Comparison of ENCODE assay signal across 2 cellular contexts in genomic region chr2:238645095-238645494, GRCh38.
TF ChIP-seq lines count a peak whose summit lies in the region.

No MANE protein-coding gene starts in this region.

TF ChIP-seq in SK-N-SH, 30 proteins besides CTCF, POLR2A, EP300 and RAD21:
- TF ChIP-seq FOSL2 (IDR thresholded peaks at IDR 0.05; ENCODE audit: borderline replicate concordance, low read depth) (no peak), GABPA (IDR thresholded peaks at IDR 0.05; ENCODE audit: low read depth) (no peak)

TF ChIP-seq in SK-N-SH treated with all-trans-retinoic acid at 6 μM for 48 hours, 23 proteins besides CTCF, POLR2A, EP300 and RAD21:
- TF ChIP-seq BACH2 (CRISPR knock-in tag; IDR thresholded peaks at IDR 0.05; ENCODE audit: borderline replicate concordance) (no peak), PPARA (CRISPR knock-in tag; IDR thresholded peaks at IDR 0.05; ENCODE audit: borderline replicate concordance) (no peak), ZNF8 (CRISPR knock-in tag; IDR thresholded peaks at IDR 0.05) (no peak), TCF4 (CRISPR knock-in tag; IDR thresholded peaks at IDR 0.05; ENCODE audit: borderline replicate concordance) (no peak), SNAI2 (CRISPR knock-in tag; IDR thresholded peaks at IDR 0.05) (no peak), POU6F1 (CRISPR knock-in tag; IDR thresholded peaks at IDR 0.05; ENCODE audit: borderline replicate concordance, low read depth) (no peak), CSRNP3 (CRISPR knock-in tag; IDR thresholded peaks at IDR 0.05) (no peak), ZC3H10 (CRISPR knock-in tag; IDR thresholded peaks at IDR 0.05) (no peak), ZNF70 (CRISPR knock-in tag; IDR thresholded peaks at IDR 0.05) (no peak), ZFP3 (CRISPR knock-in tag; IDR thresholded peaks at IDR 0.05) (no peak), TOX (CRISPR knock-in tag; IDR thresholded peaks at IDR 0.05; ENCODE audit: borderline replicate concordance) (no peak), PATZ1 (CRISPR knock-in tag; IDR thresholded peaks at IDR 0.05; ENCODE audit: borderline replicate concordance) (no peak), OSR1 (CRISPR knock-in tag; IDR thresholded peaks at IDR 0.05) (no peak), CSDC2 (CRISPR knock-in tag; IDR thresholded peaks at IDR 0.05) (no peak)
